1 cellular context compared by ENCODE assay signal in the genomic region with DNA sequence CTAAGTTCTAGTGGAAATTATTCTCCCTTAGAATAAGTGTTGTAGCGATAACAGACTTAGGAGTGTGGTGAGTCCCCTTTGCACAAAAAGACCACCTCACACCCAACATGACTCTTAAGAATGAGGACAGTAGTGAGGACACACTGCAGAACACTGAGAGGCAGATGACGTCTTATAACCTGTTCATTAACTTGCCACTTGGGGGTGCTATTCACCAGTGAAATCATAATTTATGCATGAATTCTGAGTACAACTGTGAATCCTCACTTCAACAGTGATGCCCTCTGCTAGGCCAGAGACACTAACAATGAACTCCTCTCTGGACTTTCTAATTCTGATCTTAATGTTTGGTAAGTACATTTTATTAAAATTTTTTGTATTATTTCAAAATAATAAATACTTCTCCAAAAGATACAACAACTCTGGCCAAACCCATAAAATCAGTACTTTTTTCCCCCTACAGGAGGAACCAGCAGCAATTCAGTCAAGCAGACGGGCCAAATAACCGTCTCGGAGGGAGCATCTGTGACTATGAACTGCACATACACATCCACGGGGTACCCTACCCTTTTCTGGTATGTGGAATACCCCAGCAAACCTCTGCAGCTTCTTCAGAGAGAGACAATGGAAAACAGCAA.
TF ChIP-seq lines count a peak whose summit lies in the region.

No MANE protein-coding gene starts in this region.

TF ChIP-seq in IMR-90, 13 proteins besides CTCF, POLR2A, EP300 and RAD21 (continued from another document):
- TF ChIP-seq, protein P1, sequence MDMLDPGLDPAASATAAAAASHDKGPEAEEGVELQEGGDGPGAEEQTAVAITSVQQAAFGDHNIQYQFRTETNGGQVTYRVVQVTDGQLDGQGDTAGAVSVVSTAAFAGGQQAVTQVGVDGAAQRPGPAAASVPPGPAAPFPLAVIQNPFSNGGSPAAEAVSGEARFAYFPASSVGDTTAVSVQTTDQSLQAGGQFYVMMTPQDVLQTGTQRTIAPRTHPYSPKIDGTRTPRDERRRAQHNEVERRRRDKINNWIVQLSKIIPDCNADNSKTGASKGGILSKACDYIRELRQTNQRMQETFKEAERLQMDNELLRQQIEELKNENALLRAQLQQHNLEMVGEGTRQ (IDR thresholded peaks at IDR 0.05; ENCODE audit: low read depth, low read length) = no peak
- TF ChIP-seq RFX5 (IDR thresholded peaks at IDR 0.05; ENCODE audit: low read depth, low read length) (no peak), FOS (IDR thresholded peaks at IDR 0.05; ENCODE audit: low read depth, low read length) (no peak)
TF ChIP-seq in IMR-90: peak in this region for 1.
